In the genomic region with DNA sequence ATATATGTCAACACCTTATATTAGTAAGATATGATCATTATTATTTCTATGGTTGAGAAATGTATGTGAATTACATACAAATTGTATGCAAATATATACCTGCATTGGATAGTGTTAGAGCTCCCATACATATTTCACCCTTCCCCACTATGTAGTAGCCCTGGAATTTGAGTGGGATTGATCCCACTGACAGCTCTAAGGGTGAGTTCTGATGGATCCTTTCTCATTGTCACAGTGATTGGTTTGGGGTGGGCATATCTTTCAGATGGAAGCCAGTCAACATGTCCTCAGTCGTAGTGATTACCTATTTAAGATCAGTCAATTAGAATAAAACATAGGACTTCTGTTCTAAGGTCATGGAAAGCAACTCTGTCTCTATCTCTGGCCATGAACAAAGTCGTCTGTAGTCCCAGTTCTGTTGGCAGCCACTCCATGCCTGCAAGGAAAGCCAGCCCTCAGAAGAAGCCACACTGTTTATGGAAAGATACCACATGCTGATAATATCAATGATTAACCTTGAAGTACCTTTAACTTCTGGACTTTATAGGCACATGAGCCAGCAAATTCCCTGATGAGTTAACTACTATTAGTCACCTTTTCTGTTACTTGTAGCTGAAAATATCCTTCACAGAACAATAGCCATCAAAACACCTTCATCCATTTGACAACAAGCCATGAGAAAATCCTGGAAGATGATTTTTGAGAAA, we compare ENCODE assay signal across 19 cellular contexts. TPM values are rescaled to one million over a fixed set of nuclear protein-coding genes. Genes with fewer than 3 reads are reported as not detected.
DNase-seq lines count a peak whose midpoint lies in the region; ATAC-seq, FAIRE-seq and TF ChIP-seq lines count a peak whose summit lies in the region.
"Had no signal": no experiment of that assay in that cellular context is flagged by ENCODE, and none has a peak within 500 bp of the region (broad histone marks: within the 10 kb centered on the region; RNA-seq: fewer than 3 reads in every experiment).

No MANE protein-coding gene starts in this region.

- no peaks in the 10 kb centered on the region for H3K4me1 ChIP-seq in Peyer's patch
- peaks cover 9% of the 10 kb centered on the region for H3K4me1 ChIP-seq in fibroblast of lung (ENCODE audit: control insufficient read depth, extremely low read depth, insufficient read depth, low read length)
- H3K4me1 ChIP-seq in psoas muscle: peaks cover 24% of the 10 kb centered on the region
- no peaks in the 10 kb centered on the region for H3K4me1 ChIP-seq in GM23338 (ENCODE audit: insufficient read depth)

- H2AFZ ChIP-seq in fibroblast of lung (ENCODE audit: low read length): no peak overlapping the region
- H2AFZ ChIP-seq in GM23338: no peak overlapping the region

- H3K79me2 ChIP-seq in fibroblast of lung (ENCODE audit: control insufficient read depth, insufficient read depth, low read length): no peaks in the 10 kb centered on the region
- no peaks in the 10 kb centered on the region for H3K79me2 ChIP-seq in GM23338 (replicated peaks; ENCODE audit: insufficient read depth)

- no peak overlapping the region for H3K9ac ChIP-seq in fibroblast of lung (ENCODE audit: insufficient read depth, low read length)

- no peaks in the 10 kb centered on the region for H3F3A ChIP-seq in GM23338 (replicated peaks; ENCODE audit: low read depth)

- H3K9me3 ChIP-seq in Peyer's patch (no peaks in the 10 kb centered on the region), fibroblast of lung (ENCODE audit: control insufficient read depth, insufficient read depth, low read depth, low read length) (no peaks in the 10 kb centered on the region), psoas muscle (no peaks in the 10 kb centered on the region)

- FAIRE-seq in GM19239 (lab: Jason Lieb, UNC): peak; percentile 76
- FAIRE-seq: TTC549 had no signal

- ATAC-seq in psoas muscle (no peak), GM23338 (no peak), GM21825 (IDR thresholded peaks at IDR 0.05; ENCODE audit: unreplicated experiment) (no peak)
- ATAC-seq: natural killer cell treated with Interleukin-12 subunit alpha and Interleukin-12 subunit beta and Interleukin-15 and Interleukin-18, amount 100 ng/mL, for 72 hours had no signal

- intact Hi-C loops in psoas muscle (cut with DNase I): loop anchor here (2.0 to 10.0 kb wide), 4 partner anchors 36 to 501 kb away; no protein-coding TSS in a partner anchor
- intact Hi-C loops in dorsolateral prefrontal cortex (cut with DNase I): no loop called here

- H3K27ac ChIP-seq in Peyer's patch: peak overlapping the region in 1 of 4 donors; percentile 5
- no peak overlapping the region for H3K27ac ChIP-seq in fibroblast of lung (ENCODE audit: insufficient read depth, low read length)
- peak overlapping the region; percentile 86 for H3K27ac ChIP-seq in psoas muscle
- no peak overlapping the region for H3K27ac ChIP-seq in GM23338 (ENCODE audit: low read depth)
- no peak overlapping the region for H3K27ac ChIP-seq in dorsolateral prefrontal cortex
- H3K27ac ChIP-seq: skin epidermis had no signal

- no peaks in the 10 kb centered on the region for H3K36me3 Mint-ChIP-seq in GM23338 (ENCODE audit: low read depth)
- H3K36me3 Mint-ChIP-seq: natural killer cell treated with Interleukin-12 subunit alpha and Interleukin-12 subunit beta and Interleukin-15 and Interleukin-18, amount 100 ng/mL, for 72 hours had no signal

- no peak for TF ChIP-seq POLR2A in Peyer's patch (IDR thresholded peaks at IDR 0.05)

- H3K27me3 Mint-ChIP-seq in GM23338 (ENCODE audit: insufficient read depth, low read depth, poor library complexity): no peaks in the 10 kb centered on the region

- H3K36me3 ChIP-seq in Peyer's patch: no peaks in the 10 kb centered on the region
- no peaks in the 10 kb centered on the region for H3K36me3 ChIP-seq in fibroblast of lung (ENCODE audit: control insufficient read depth, insufficient read depth, low read length)
- H3K36me3 ChIP-seq in psoas muscle (ENCODE audit: insufficient read depth in 1 of 2, low read depth in 1 of 2): no peaks in the 10 kb centered on the region
- no peaks in the 10 kb centered on the region for H3K36me3 ChIP-seq in GM23338 (ENCODE audit: insufficient read depth)

- H3K9me2 ChIP-seq in GM23338 (ENCODE audit: insufficient read depth): 0 out of 2 replicates have a peak, but pooled peaks cover 5% of the 10 kb centered on the region

- DNase-seq in GM19239 (ENCODE audit: insufficient read length, low spot score): no peak
- peak in 2 of 3 donors; percentile 49 for DNase-seq in Peyer's patch
- DNase-seq in fibroblast of lung (ENCODE audit: low read depth in 2 of 2): peak; percentile 29 to 90
- no peak for DNase-seq in psoas muscle
- no peak for DNase-seq in GM23338 (ENCODE audit: low spot score)
- no peak for DNase-seq in dorsolateral prefrontal cortex
- no peak for DNase-seq in Ammon's horn (ENCODE audit: low spot score)
- DNase-seq: activated CD8-positive, alpha-beta memory T cell treated with anti-CD3 and anti-CD28 coated beads for 24 hours; activated gamma-delta T cell; caudate nucleus; CD4-positive, alpha-beta T cell; NCI-H774; SIG-M5; substantia nigra had no signal

- WGBS in psoas muscle, 3 donors: 17 to 41% (median 22%) methylated on average over 2 of the region's 2 CpGs

- no peak overlapping the region for H3K4me3 Mint-ChIP-seq in GM23338
- H3K4me3 Mint-ChIP-seq: CD4-positive, alpha-beta T cell; natural killer cell treated with Interleukin-12 subunit alpha and Interleukin-12 subunit beta and Interleukin-15 and Interleukin-18, amount 100 ng/mL, for 72 hours had no signal

- H3K9me3 Mint-ChIP-seq in GM23338: no peaks in the 10 kb centered on the region
- H3K9me3 Mint-ChIP-seq: CD4-positive, alpha-beta T cell; natural killer cell treated with Interleukin-12 subunit alpha and Interleukin-12 subunit beta and Interleukin-15 and Interleukin-18, amount 100 ng/mL, for 72 hours had no signal

- 0 out of 3 replicates have a peak, but pooled peaks cover 2% of the 10 kb centered on the region for H3K4me1 Mint-ChIP-seq in GM23338

- no peak overlapping the region for H3K27ac Mint-ChIP-seq in GM23338
- H3K27ac Mint-ChIP-seq: CD4-positive, alpha-beta T cell; natural killer cell treated with Interleukin-12 subunit alpha and Interleukin-12 subunit beta and Interleukin-15 and Interleukin-18, amount 100 ng/mL, for 72 hours had no signal

- H4K20me1 ChIP-seq in fibroblast of lung (ENCODE audit: control insufficient read depth, extremely low read depth, insufficient read depth, low read length): no peaks in the 10 kb centered on the region
- no peaks in the 10 kb centered on the region for H4K20me1 ChIP-seq in GM23338 (replicated peaks; ENCODE audit: insufficient read depth)

- H3K27me3 ChIP-seq in Peyer's patch (no peaks in the 10 kb centered on the region), fibroblast of lung (ENCODE audit: control insufficient read depth, insufficient read depth, low read length) (no peaks in the 10 kb centered on the region), psoas muscle (ENCODE audit: insufficient read depth in 3 of 3, low read length in 2 of 3) (no peaks in the 10 kb centered on the region), GM23338 (ENCODE audit: insufficient read depth) (no peaks in the 10 kb centered on the region), dorsolateral prefrontal cortex (no peaks in the 10 kb centered on the region)

- H3K4me3 ChIP-seq in Peyer's patch (no peak overlapping the region), fibroblast of lung (replicated peaks in 1 of 4; ENCODE audit: control extremely low read depth in 1 of 4, insufficient read depth in 1 of 4, low read depth in 3 of 4, low read length in 4 of 4) (no peak overlapping the region), psoas muscle (peak overlapping the region; percentile 41), GM23338 (no peak overlapping the region), dorsolateral prefrontal cortex (no peak overlapping the region)
- H3K4me3 ChIP-seq: skin epidermis had no signal

- H3K4me2 ChIP-seq in fibroblast of lung (ENCODE audit: extremely low read depth, insufficient read depth, low read length) (no peak overlapping the region), GM23338 (no peak overlapping the region)

- TF ChIP-seq CTCF in Peyer's patch (IDR thresholded peaks at IDR 0.05) (no peak), fibroblast of lung (conservative IDR thresholded peaks at IDR 0.05 in 1 of 2, IDR thresholded peaks at IDR 0.05 in 1 of 2; ENCODE audit: low read depth in 1 of 2, low read length in 2 of 2) (no peak), psoas muscle (IDR thresholded peaks at IDR 0.05) (no peak), GM23338 (conservative IDR thresholded peaks at IDR 0.05; ENCODE audit: low read depth in 2 of 2) (no peak), dorsolateral prefrontal cortex (IDR thresholded peaks at IDR 0.05 in 54 of 56, conservative IDR thresholded peaks at IDR 0.05 in 2 of 56; ENCODE audit: low read depth in 1 of 56, partially characterized antibody in 56 of 56) (no peak)

TF ChIP-seq in GM23338, 12 proteins besides CTCF, POLR2A, EP300 and RAD21:
- TF ChIP-seq NANOG (IDR thresholded peaks at IDR 0.05; ENCODE audit: borderline replicate concordance): no peak
- TF ChIP-seq EZH2phosphoT487 (IDR thresholded peaks at IDR 0.05; ENCODE audit: unreplicated experiment): no peak
TF ChIP-seq in GM23338: peak in this region for 0.

RNA-seq across cellular contexts. Expression of a gene that starts 5.1 kb away (rescaled TPM):
- total RNA-seq in Peyer's patch (not detected), fibroblast of lung (not detected in 2 replicates), psoas muscle (1 to 10 TPM in 1 of 4 donors, not detected in 3; 1.2 TPM), dorsolateral prefrontal cortex (under 1 TPM in 9 of 120 experiments, not detected in 111; 0.45 to 0.67 (median 0.55) TPM)
- polyA plus RNA-seq in fibroblast of lung (not detected in 2 replicates), psoas muscle (under 1 TPM in 2 of 3 donors, not detected in 1; 0.12 to 0.19 TPM), GM23338 (2016; fragmentation: Nextera tagmentation; extraction: Ambion mirVana) (0.40 and 0.68 TPM in 2 replicates)
- 0.52 TPM in 1 of 2 replicates, not detected in the other for polyA plus RNA-seq in fibroblast of lung (2012)
- polyA minus RNA-seq in fibroblast of lung (ENCODE audit: low replicate concordance): not detected in 2 replicates
- total RNA-seq in GM23338 (2014; rRNA removed; shearing (Covaris generic)): 1.3 TPM in 1 of 2 replicates, not detected in the other
- total RNA-seq: CD4-positive, alpha-beta T cell; lower leg skin; natural killer cell treated with Interleukin-12 subunit alpha and Interleukin-12 subunit beta and Interleukin-15 and Interleukin-18, amount 100 ng/mL, for 72 hours had no signal

RNA-seq across cellular contexts. Expression of a gene that starts 49.2 kb away (rescaled TPM):
- total RNA-seq in Peyer's patch: not detected
- total RNA-seq in fibroblast of lung: not detected in 2 replicates
- polyA plus RNA-seq in fibroblast of lung: not detected in 2 replicates
- not detected in 2 replicates for polyA plus RNA-seq in fibroblast of lung (2012)
- polyA minus RNA-seq in fibroblast of lung (ENCODE audit: low replicate concordance): not detected in 2 replicates
- under 1 TPM in 2 of 4 donors, not detected in 2; 0.61 to 0.69 TPM for total RNA-seq in psoas muscle
- polyA plus RNA-seq in psoas muscle: under 1 TPM in 2 of 3 donors, not detected in 1; 0.06 to 0.40 TPM
- not detected in 2 replicates for total RNA-seq in GM23338 (2014; rRNA removed; shearing (Covaris generic))
- not detected in 2 replicates for polyA plus RNA-seq in GM23338 (2016; fragmentation: Nextera tagmentation; extraction: Ambion mirVana)
- 10 to 100 TPM in 81 of 120 experiments, 1 to 10 TPM in 39; 1.4 to 43.9 (median 13.0) TPM for total RNA-seq in dorsolateral prefrontal cortex
- total RNA-seq: CD4-positive, alpha-beta T cell; lower leg skin; natural killer cell treated with Interleukin-12 subunit alpha and Interleukin-12 subunit beta and Interleukin-15 and Interleukin-18, amount 100 ng/mL, for 72 hours had no signal

Comparison
In these comparisons a context has a peak if more than half of its experiments do, and no peak if none do; other contexts are left out.
1. DNase-seq: peak in Peyer's patch (2 of 3) and fibroblast of lung (2 of 2); none in GM19239 (single experiment), psoas muscle (0 of 2), GM23338 (single experiment), dorsolateral prefrontal cortex (0 of 10) and Ammon's horn (single experiment).
2. intact Hi-C loops: an anchor here in psoas muscle (2.0 to 10.0 kb wide); none called in dorsolateral prefrontal cortex.